In genomic region chr7:30163231-30163894, GRCh38 we compare ENCODE assay signal across 8 cellular contexts. TPM values are rescaled to one million over a fixed set of nuclear protein-coding genes. Genes with fewer than 3 reads are reported as not detected.
DNase-seq lines count a peak whose midpoint lies in the region; ATAC-seq, FAIRE-seq and TF ChIP-seq lines count a peak whose summit lies in the region.

No MANE protein-coding gene starts in this region.

- H3K27ac ChIP-seq in left lung (peak overlapping the region in 1 of 2 donors; percentile 57), upper lobe of left lung (peak overlapping the region; percentile 53 to 73 (median 64)), small intestine (ENCODE audit: low read depth in 1 of 2, low read length in 1 of 2) (peak overlapping the region in 1 of 2 donors; percentile 53)

- H3K4me3 ChIP-seq in left lung, result no peak overlapping the region
- no peak overlapping the region for H3K4me3 ChIP-seq in upper lobe of left lung
- no peak overlapping the region for H3K4me3 ChIP-seq in small intestine (ENCODE audit: low read depth in 1 of 2, low read length in 2 of 2)

- H3K36me3 ChIP-seq in left lung, result no peaks in the 10 kb centered on the region
- peaks cover 0 to 10% (median 0%) of the 10 kb centered on the region in 4 donors for H3K36me3 ChIP-seq in upper lobe of left lung
- no peaks in the 10 kb centered on the region for H3K36me3 ChIP-seq in small intestine (ENCODE audit: control insufficient read depth in 2 of 2, insufficient read depth in 2 of 2, low read length in 2 of 2)

- DNase-seq in DMS153 (lab: John Stamatoyannopoulos, UW) (peak; percentile 84), NCI-H146 (lab: John Stamatoyannopoulos, UW) (peak; percentile 53), activated gamma-delta T cell treated with Interleukin-2 at 50 U/mL for 16 hours (peak; percentile 29), left lung (no peak), upper lobe of left lung (peak in 1 of 2 donors; percentile 51), small intestine (no peak), NCI-H1048 (lab: John Stamatoyannopoulos, UW) (no peak)

- ATAC-seq in GM21529 (IDR thresholded peaks at IDR 0.05; ENCODE audit: unreplicated experiment) (peak; percentile 30), left lung (peak; percentile 4), upper lobe of left lung (ENCODE audit: low FRiP score in 2 of 2) (peak in 1 of 2 donors; percentile 52)

- no peak for TF ChIP-seq POLR2A in upper lobe of left lung (IDR thresholded peaks at IDR 0.05)

- 37 to 41% methylated on average over 13 of the region's 13 CpGs for WGBS in upper lobe of left lung, 2 donors
- WGBS in small intestine, 3 donors, result 55 to 70% (median 63%) methylated on average over 13 of the region's 13 CpGs

- H3K4me1 ChIP-seq in left lung, result peaks cover 9 to 75% of the 10 kb centered on the region in 2 donors
- H3K4me1 ChIP-seq in upper lobe of left lung, result peaks cover 36 to 58% (median 42%) of the 10 kb centered on the region in 4 donors
- H3K4me1 ChIP-seq in small intestine (ENCODE audit: control insufficient read depth in 2 of 2, insufficient read depth in 1 of 2, low read depth in 1 of 2, low read length in 1 of 2), result peaks cover 0 to 3% of the 10 kb centered on the region in 2 donors

- H3K27me3 ChIP-seq in left lung (no peaks in the 10 kb centered on the region), upper lobe of left lung (no peaks in the 10 kb centered on the region), small intestine (ENCODE audit: control insufficient read depth in 2 of 2, insufficient read depth in 2 of 2, low read length in 2 of 2) (no peaks in the 10 kb centered on the region)

- TF ChIP-seq EP300 in upper lobe of left lung (IDR thresholded peaks at IDR 0.05), result no peak

- no peak for FAIRE-seq in small intestine (lab: Jason Lieb, UNC)

- intact Hi-C loops in left lung (cut with DNase I), result loop anchor here in 1 of 2 donors (10.0 kb wide), 1 partner anchor 111 kb away; no protein-coding TSS in a partner anchor

- H3K9me3 ChIP-seq in left lung, result no peaks in the 10 kb centered on the region
- H3K9me3 ChIP-seq in upper lobe of left lung, result no peaks in the 10 kb centered on the region
- no peaks in the 10 kb centered on the region for H3K9me3 ChIP-seq in small intestine (ENCODE audit: control insufficient read depth, low read depth)

- TF ChIP-seq CTCF in left lung (IDR thresholded peaks at IDR 0.05) (no peak), upper lobe of left lung (IDR thresholded peaks at IDR 0.05) (no peak)

RNA-seq across cellular contexts. Expression of gene MTURN, which starts 28.6 kb away (rescaled TPM):
- total RNA-seq in left lung (10 to 100 TPM; 15.6 to 18.2 TPM), upper lobe of left lung (100 to 1,000 TPM in 1 of 6 donors, 10 to 100 TPM in 5; 27.2 to 112 (median 39.6) TPM)
- polyA plus RNA-seq in small intestine, result 10 to 100 TPM in 1 of 3 donors, 1 to 10 TPM in 2; 2.2 to 10.0 (median 4.1) TPM

Comparison
In these comparisons a context has a peak if more than half of its experiments do, and no peak if none do; other contexts are left out.
1. DNase-seq: peak in DMS153 (single experiment), NCI-H146 (single experiment) and activated gamma-delta T cell treated with Interleukin-2 at 50 U/mL for 16 hours (single experiment); none in left lung (0 of 2), small intestine (single experiment) and NCI-H1048 (single experiment).